Comparison of ENCODE assay signal across 16 cellular contexts in the genomic region with DNA sequence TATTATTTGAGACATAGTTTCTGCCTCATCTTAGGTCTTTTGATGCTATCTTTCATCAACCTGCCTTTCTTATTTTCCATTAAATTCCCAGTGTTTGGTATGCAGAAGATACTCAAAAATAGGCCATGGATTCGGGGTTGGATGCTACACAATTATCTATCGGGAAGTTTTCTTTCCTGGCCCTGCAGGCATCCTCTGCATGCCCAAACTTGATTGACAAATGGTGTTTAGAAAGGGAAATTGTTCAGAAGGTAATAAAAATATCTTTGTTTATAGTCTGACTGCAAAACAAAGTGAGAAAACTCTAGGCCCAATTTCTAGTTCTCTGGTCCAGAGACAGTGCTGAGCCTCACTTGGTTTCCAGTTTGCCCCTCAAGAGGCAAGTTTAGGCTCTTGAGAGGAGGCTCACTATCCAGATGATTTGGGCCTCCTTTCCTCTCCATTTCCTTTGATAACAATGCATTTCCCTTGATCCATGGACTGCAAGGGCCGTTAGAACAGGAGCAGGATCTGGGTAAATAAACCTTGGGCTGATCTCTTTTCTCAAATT.
DNase-seq lines count a peak whose midpoint lies in the region; ATAC-seq and TF ChIP-seq lines count a peak whose summit lies in the region.
"Had no signal": no experiment of that assay in that cellular context is flagged by ENCODE, and none has a peak within 500 bp of the region (broad histone marks: within the 10 kb centered on the region; RNA-seq: fewer than 3 reads in every experiment).

No MANE protein-coding gene starts in this region.

- no peak overlapping the region for H3K4me3 ChIP-seq in left ventricle myocardium inferior
- no peak overlapping the region for H3K4me3 ChIP-seq in heart right ventricle
- H3K4me3 ChIP-seq in epithelial cell of esophagus (ENCODE audit: low read length): no peak overlapping the region
- H3K4me3 ChIP-seq in osteoblast (ENCODE audit: insufficient read depth, low read length): no peak overlapping the region
- H3K4me3 ChIP-seq: BLaER1 treated with 17β-estradiol and CSF1 and Interleukin-3, amounts not matched to agents 10 nM and 100 nM; K562; PC-9 had no signal

- no peaks in the 10 kb centered on the region for H3K79me2 ChIP-seq in osteoblast (ENCODE audit: insufficient read depth, low read length)

- peak overlapping the region; percentile 8 for H2AFZ ChIP-seq in osteoblast (ENCODE audit: low read length)
- H2AFZ ChIP-seq: PC-9 had no signal

- no peaks in the 10 kb centered on the region for H3K27me3 ChIP-seq in left ventricle myocardium inferior (ENCODE audit: low read depth)
- no peaks in the 10 kb centered on the region for H3K27me3 ChIP-seq in heart right ventricle
- H3K27me3 ChIP-seq in osteoblast (ENCODE audit: insufficient read depth, low read length): no peaks in the 10 kb centered on the region
- H3K27me3 ChIP-seq: BLaER1 treated with 17β-estradiol and CSF1 and Interleukin-3, amounts not matched to agents 10 nM and 100 nM had no signal

- H3K9me3 ChIP-seq in left ventricle myocardium inferior (replicated peaks) (no peaks in the 10 kb centered on the region), heart right ventricle (no peaks in the 10 kb centered on the region), osteoblast (ENCODE audit: low read depth, low read length) (no peaks in the 10 kb centered on the region)
- H3K9me3 ChIP-seq: BLaER1 treated with 17β-estradiol and CSF1 and Interleukin-3, amounts not matched to agents 10 nM and 100 nM had no signal

- intact Hi-C loops in left ventricle myocardium inferior (cut with micrococcal nuclease): no loop called here
- intact Hi-C loops in heart right ventricle (cut with DNase I): loop anchor here in 1 of 10 donors (10.0 kb wide), 1 partner anchor 872 kb away; the partner anchor contains the start of gene CDIN1

- H3K4me2 ChIP-seq in osteoblast (ENCODE audit: insufficient read depth, low read length): no peak overlapping the region
- H3K4me2 ChIP-seq: BLaER1 treated with 17β-estradiol and CSF1 and Interleukin-3, amounts not matched to agents 10 nM and 100 nM; PC-9 had no signal

- H3K27ac ChIP-seq in left ventricle myocardium inferior (replicated peaks) (peak overlapping the region; percentile 20), heart right ventricle (peak overlapping the region in 1 of 10 donors; percentile 86), osteoblast (ENCODE audit: low read depth, low read length) (no peak overlapping the region)
- H3K27ac ChIP-seq: BLaER1 treated with 17β-estradiol and CSF1 and Interleukin-3, amounts not matched to agents 10 nM and 100 nM; PC-9; RWPE1 had no signal

- DNase-seq in left ventricle myocardium inferior (no peak), heart right ventricle (no peak), epithelial cell of esophagus (ENCODE audit: low read depth) (peak; percentile 54), osteoblast (ENCODE audit: insufficient read length, low spot score, missing footprints) (no peak), NOMO-1 treated with DMSO at 0.1 percent for 48 hours (lab: John Stamatoyannopoulos, UW; ENCODE audit: unreplicated experiment) (no peak), D341Med (ENCODE audit: low spot score) (no peak)
- DNase-seq: Calu3; CD8-positive, alpha-beta T cell; NCI-H187 treated with DMSO at 0.1 percent for 48 hours; NCI-H510A treated with DMSO at 0.1 percent for 48 hours; NCI-H82; PC-9 had no signal

- no peak for ATAC-seq in heart right ventricle
- no peak for ATAC-seq in GM19351 (IDR thresholded peaks at IDR 0.05; ENCODE audit: unreplicated experiment)
- ATAC-seq: CD8-positive, alpha-beta T cell; K562 had no signal

- H3K36me3 ChIP-seq in left ventricle myocardium inferior: no peaks in the 10 kb centered on the region
- H3K36me3 ChIP-seq in heart right ventricle: no peaks in the 10 kb centered on the region
- H3K36me3 ChIP-seq in osteoblast (ENCODE audit: insufficient read depth, low read length): no peaks in the 10 kb centered on the region
- H3K36me3 ChIP-seq: BLaER1 treated with 17β-estradiol and CSF1 and Interleukin-3, amounts not matched to agents 10 nM and 100 nM had no signal

- no peak for TF ChIP-seq CTCF in left ventricle myocardium inferior (IDR thresholded peaks at IDR 0.05; ENCODE audit: borderline replicate concordance)
- TF ChIP-seq CTCF in heart right ventricle (IDR thresholded peaks at IDR 0.05): no peak
- TF ChIP-seq CTCF in epithelial cell of esophagus (IDR thresholded peaks at IDR 0.05; ENCODE audit: insufficient read depth, low read depth, low read length, missing control alignments): no peak
- TF ChIP-seq CTCF in osteoblast (IDR thresholded peaks at IDR 0.05; ENCODE audit: extremely low read depth, low read depth, low read length): no peak

- 72 to 75% methylated on average over 3 of the region's 3 CpGs for WGBS in heart right ventricle, 2 donors

- H3K4me1 ChIP-seq in left ventricle myocardium inferior (peaks cover 47% of the 10 kb centered on the region), heart right ventricle (peaks cover 0 to 48% (median 30%) of the 10 kb centered on the region in 9 donors), osteoblast (ENCODE audit: insufficient read depth, low read length) (peaks cover 18% of the 10 kb centered on the region)
- H3K4me1 ChIP-seq: BLaER1 treated with 17β-estradiol and CSF1 and Interleukin-3, amounts not matched to agents 10 nM and 100 nM had no signal

- H4K20me1 ChIP-seq in osteoblast (ENCODE audit: insufficient read depth, low read length): no peaks in the 10 kb centered on the region
- H4K20me1 ChIP-seq: BLaER1 treated with 17β-estradiol and CSF1 and Interleukin-3, amounts not matched to agents 10 nM and 100 nM had no signal
